In genomic region chr1:53327183-53327941, GRCh38 we compare ENCODE assay signal across 8 cellular contexts. TPM values are rescaled to one million over a fixed set of nuclear protein-coding genes. Genes with fewer than 3 reads are reported as not detected.
DNase-seq lines count a peak whose midpoint lies in the region; ATAC-seq and TF ChIP-seq lines count a peak whose summit lies in the region.

No MANE protein-coding gene starts in this region.

- ATAC-seq in GM21737 (IDR thresholded peaks at IDR 0.05; ENCODE audit: unreplicated experiment) (peak; percentile 1), activated B cell treated with CpG ODN at 0.5 μM for 24 hours (ENCODE audit: low read depth) (peak; percentile 5), memory B cell (ENCODE audit: low read depth) (peak; percentile 11), GM19351 (IDR thresholded peaks at IDR 0.05; ENCODE audit: unreplicated experiment) (no peak)

- no peak for TF ChIP-seq CTCF in NB4 (IDR thresholded peaks at IDR 0.05; ENCODE audit: low read depth, low read length)
- TF ChIP-seq CTCF in activated B cell treated with CpG ODN at 0.5 μM for 24 hours (IDR thresholded peaks at IDR 0.05): no peak
- TF ChIP-seq CTCF in coronary artery (IDR thresholded peaks at IDR 0.05): no peak

- POLR2A ChIA-PET in activated B cell treated with CpG ODN at 0.5 μM for 24 hours (lab: Charles Lee): interaction anchor here (0.6 to 3.1 kb wide), 15 partner anchors 7 to 618 kb away, joined by 3 to 51 read pairs (median 4); partner anchors contain the start of genes CZIB and IFT25

- CTCF ChIA-PET in activated B cell treated with CpG ODN at 0.5 μM for 24 hours (lab: Charles Lee): interaction anchor here (1.0 to 2.1 kb wide), 2 partner anchors 41 to 66 kb away, joined by 5 to 10 read pairs; no protein-coding TSS in a partner anchor

- H3K4me3 ChIP-seq in NB4 (ENCODE audit: low read depth, low read length) (peak overlapping the region; percentile 83), coronary artery (peak overlapping the region; percentile 86)

- H3K9me3 Mint-ChIP-seq in activated B cell treated with CpG ODN at 0.5 μM for 24 hours (no peaks in the 10 kb centered on the region), memory B cell (no peaks in the 10 kb centered on the region)

- H3K27me3 Mint-ChIP-seq in activated B cell treated with CpG ODN at 0.5 μM for 24 hours (no peaks in the 10 kb centered on the region), memory B cell (no peaks in the 10 kb centered on the region)

- DNase-seq in D341Med (ENCODE audit: low spot score): peak; percentile 74
- DNase-seq in NB4 (ENCODE audit: low read depth): peak; percentile 70
- peak; percentile 56 for DNase-seq in activated B cell treated with CpG ODN at 0.5 μM for 24 hours
- no peak for DNase-seq in coronary artery (ENCODE audit: low spot score)
- DNase-seq in memory B cell (ENCODE audit: low spot score in 2 of 2): peak; percentile 32 to 55
- peak; percentile 67 for DNase-seq in stimulated activated CD8-positive, alpha-beta memory T cell treated with anti-CD3 and anti-CD28 coated beads, Interleukin-4, amount 100 ng/mL, for 48 hours

- H3K4me3 Mint-ChIP-seq in activated B cell treated with CpG ODN at 0.5 μM for 24 hours: peak overlapping the region; percentile 93
- H3K4me3 Mint-ChIP-seq in memory B cell: peak overlapping the region; percentile 92

- intact Hi-C loops in activated B cell treated with CpG ODN at 0.5 μM for 24 hours (cut with micrococcal nuclease): loop anchor here (2.0 to 10.0 kb wide), 8 partner anchors 17 to 1390 kb away; partner anchors contain the start of genes CC2D1B, CYB5RL, IFT25 and LRRC42

- peak; percentile 8 for TF ChIP-seq POLR2A in NB4 (IDR thresholded peaks at IDR 0.05; ENCODE audit: extremely low read depth, insufficient read length)

- H3K27ac Mint-ChIP-seq in activated B cell treated with CpG ODN at 0.5 μM for 24 hours (peak overlapping the region; percentile 92), memory B cell (peak overlapping the region; percentile 79)

- H3K36me3 Mint-ChIP-seq in activated B cell treated with CpG ODN at 0.5 μM for 24 hours (ENCODE audit: low read depth) (peaks cover 9% of the 10 kb centered on the region), memory B cell (no peaks in the 10 kb centered on the region)

- peak overlapping the region; percentile 27 to 82 for H3K27ac ChIP-seq in coronary artery

- H3K4me1 Mint-ChIP-seq in activated B cell treated with CpG ODN at 0.5 μM for 24 hours (peaks cover 14% of the 10 kb centered on the region), memory B cell (peaks cover 12% of the 10 kb centered on the region)

RNA-seq across cellular contexts. Expression of gene LRP8, which starts 0.5 kb away (rescaled TPM):
- 25.1 and 40.6 TPM in 2 replicates for total RNA-seq in activated B cell treated with CpG ODN at 0.5 μM for 24 hours
